ENCODE assay signal across 1 cellular context in genomic region chr14:56733396-56733795, GRCh38.
TF ChIP-seq lines count a peak whose summit lies in the region.

No MANE protein-coding gene starts in this region.

TF ChIP-seq in SK-N-SH, 30 proteins besides CTCF, POLR2A, EP300 and RAD21 (continued from another document):
- TF ChIP-seq ZBTB33 (IDR thresholded peaks at IDR 0.05; ENCODE audit: borderline replicate concordance, low read depth) = no peak
TF ChIP-seq in SK-N-SH: peak in this region for 0.
